1 cellular context compared by ENCODE assay signal in genomic region chr11:45846974-45847907, GRCh38.
A peak's percentile ranks its signal among the peaks of the same experiment; 100 is the strongest.
TF ChIP-seq lines count a peak whose summit lies in the region.

TSS of gene CRY2 (plus strand) at chr11:45847475. CDS start at chr11:45847491, 16 bp downstream.

TF ChIP-seq in HepG2, 621 proteins besides CTCF, POLR2A, EP300 and RAD21 (continued from another document and continues in another):
- peak; percentile 88 for TF ChIP-seq ZNF280B (CRISPR knock-in tag; IDR thresholded peaks at IDR 0.05; ENCODE audit: borderline replicate concordance)
- TF ChIP-seq SMAD3 (CRISPR knock-in tag; IDR thresholded peaks at IDR 0.05) = no peak
- no peak for TF ChIP-seq ZBTB7A (CRISPR knock-in tag; IDR thresholded peaks at IDR 0.05)
- no peak for TF ChIP-seq E2F5 (CRISPR knock-in tag; conservative IDR thresholded peaks at IDR 0.05)
- TF ChIP-seq SP4 (CRISPR knock-in tag; IDR thresholded peaks at IDR 0.05) = peak; percentile 97
- peak; percentile 72 for TF ChIP-seq FOXP4 (CRISPR knock-in tag; IDR thresholded peaks at IDR 0.05)
- peak; percentile 68; the same call in 1 of the 2 replicates for TF ChIP-seq IKZF5 (CRISPR knock-in tag; IDR thresholded peaks at IDR 0.05)
- TF ChIP-seq ELK4 (CRISPR knock-in tag; IDR thresholded peaks at IDR 0.05; ENCODE audit: borderline replicate concordance) = no peak
- peak; percentile 49; the same call in 1 of the 2 replicates for TF ChIP-seq MLXIP (CRISPR knock-in tag; IDR thresholded peaks at IDR 0.05; ENCODE audit: borderline replicate concordance)
- TF ChIP-seq ZNF430 (CRISPR knock-in tag; IDR thresholded peaks at IDR 0.05) = peak; percentile 78
- TF ChIP-seq FOXK2 (IDR thresholded peaks at IDR 0.05) = peak; percentile 71; the same call in 1 of the 2 replicates
- no peak for TF ChIP-seq FOXM1 (CRISPR knock-in tag; IDR thresholded peaks at IDR 0.05)
- TF ChIP-seq ZBTB49 (CRISPR knock-in tag; IDR thresholded peaks at IDR 0.05; ENCODE audit: borderline replicate concordance) = no peak
- peak; percentile 68 for TF ChIP-seq GATAD1 (CRISPR knock-in tag; IDR thresholded peaks at IDR 0.05)
- TF ChIP-seq ZNF567 (CRISPR knock-in tag; IDR thresholded peaks at IDR 0.05; ENCODE audit: borderline replicate concordance) = no peak
- TF ChIP-seq ZNF609 (CRISPR knock-in tag; IDR thresholded peaks at IDR 0.05; ENCODE audit: borderline replicate concordance) = no peak; the same call in 1 of the 2 replicates
- peak; percentile 81; the same call in 1 of the 2 replicates for TF ChIP-seq ZSCAN31 (CRISPR knock-in tag; IDR thresholded peaks at IDR 0.05; ENCODE audit: low read depth)
- TF ChIP-seq ZSCAN25 (CRISPR knock-in tag; IDR thresholded peaks at IDR 0.05) = peak; percentile 66; the same call in 1 of the 2 replicates
- TF ChIP-seq ZBTB43 (CRISPR knock-in tag; conservative IDR thresholded peaks at IDR 0.05) = 0 out of 2 replicates have a peak, but pooled peaks have one; percentile 34
- TF ChIP-seq SOX13 (IDR thresholded peaks at IDR 0.05) = 0 out of 2 replicates have a peak, but pooled peaks have one; percentile 15
- peak in 1 of 2 experiments; percentile 30; a peak in 1 of 4 replicates for TF ChIP-seq SOX13 (CRISPR knock-in tag; conservative IDR thresholded peaks at IDR 0.05 in 1 of 2, IDR thresholded peaks at IDR 0.05 in 1 of 2)
- TF ChIP-seq MED1 (CRISPR knock-in tag; IDR thresholded peaks at IDR 0.05) = peak; percentile 76
- TF ChIP-seq ETV5 (CRISPR knock-in tag; IDR thresholded peaks at IDR 0.05; ENCODE audit: borderline replicate concordance) = no peak
- TF ChIP-seq ZFAT (CRISPR knock-in tag; conservative IDR thresholded peaks at IDR 0.05) = no peak
- TF ChIP-seq HNF4A (CRISPR knock-in tag; IDR thresholded peaks at IDR 0.05) = peak; percentile 27; the same call in 1 of the 2 replicates
- TF ChIP-seq ZNF225 (CRISPR knock-in tag; IDR thresholded peaks at IDR 0.05) = peak; percentile 88; the same call in 1 of the 2 replicates
- peak; percentile 66 for TF ChIP-seq ZNF616 (CRISPR knock-in tag; IDR thresholded peaks at IDR 0.05; ENCODE audit: low read depth)
- TF ChIP-seq LCORL (IDR thresholded peaks at IDR 0.05) = no peak
- peak; percentile 47; the same call in 1 of the 2 replicates for TF ChIP-seq LCORL (CRISPR knock-in tag; IDR thresholded peaks at IDR 0.05)
- 0 out of 2 replicates have a peak, but pooled peaks have one; percentile 52 for TF ChIP-seq THAP7 (CRISPR knock-in tag; IDR thresholded peaks at IDR 0.05)
- TF ChIP-seq SMAD9 (CRISPR knock-in tag; IDR thresholded peaks at IDR 0.05) = peak; percentile 80; the same call in 1 of the 2 replicates
- TF ChIP-seq TFAP4 (IDR thresholded peaks at IDR 0.05; ENCODE audit: borderline replicate concordance, low read depth) = peak; percentile 87
- peak; percentile 64 for TF ChIP-seq ZNF501 (CRISPR knock-in tag; IDR thresholded peaks at IDR 0.05)
- 0 out of 2 replicates have a peak, but pooled peaks have one; percentile 72 for TF ChIP-seq KLF9 (CRISPR knock-in tag; IDR thresholded peaks at IDR 0.05; ENCODE audit: low read depth)
- peak; percentile 58; the same call in 1 of the 2 replicates for TF ChIP-seq RXRA (CRISPR knock-in tag; IDR thresholded peaks at IDR 0.05)
- peak; percentile 80; the same call in 1 of the 2 replicates for TF ChIP-seq BATF2 (CRISPR knock-in tag; IDR thresholded peaks at IDR 0.05)
- peak; percentile 17 for TF ChIP-seq XRCC5 (optimal IDR thresholded peaks at IDR 0.05; ENCODE audit: low read length)
